Comparison of ENCODE assay signal across 9 cellular contexts in genomic region chr19:5691205-5691929, GRCh38. TPM values are rescaled to one million over a fixed set of nuclear protein-coding genes. Genes with fewer than 3 reads are reported as not detected.
DNase-seq lines count a peak whose midpoint lies in the region; ATAC-seq and TF ChIP-seq lines count a peak whose summit lies in the region.
"Had no signal": no experiment of that assay in that cellular context is flagged by ENCODE, and none has a peak within 500 bp of the region (broad histone marks: within the 10 kb centered on the region; RNA-seq: fewer than 3 reads in every experiment).

No MANE protein-coding gene starts in this region.

- TF ChIP-seq POLR2A in erythroblast (IDR thresholded peaks at IDR 0.05; ENCODE audit: low read length) (no peak), thyroid gland (IDR thresholded peaks at IDR 0.05) (no peak)

- H3K27me3 ChIP-seq in thyroid gland: no peaks in the 10 kb centered on the region

- H3K36me3 Mint-ChIP-seq in activated CD8-positive, alpha-beta T cell treated with anti-CD3 and anti-CD28 coated beads, Interleukin-2, amount 10 ng/mL, durations not matched to agents 7 days and 5 days (ENCODE audit: low read depth): peaks cover 44% of the 10 kb centered on the region
- no peaks in the 10 kb centered on the region for H3K36me3 Mint-ChIP-seq in natural killer cell

- DNase-seq in EH (ENCODE audit: low read depth): peak; percentile 62
- DNase-seq in NCI-H1092 treated with DMSO at 0.1 percent for 48 hours (lab: John Stamatoyannopoulos, UW): peak; percentile 16
- DNase-seq in activated CD8-positive, alpha-beta T cell treated with anti-CD3 and anti-CD28 coated beads, Interleukin-2, amount 10 ng/mL, durations not matched to agents 7 days and 5 days: peak; percentile 48
- DNase-seq in erythroblast (lab: John Stamatoyannopoulos, UW): peak; percentile 73 to 76
- no peak for DNase-seq in natural killer cell
- peak; percentile 21 to 32 for DNase-seq in thyroid gland

- intact Hi-C loops in natural killer cell (cut with micrococcal nuclease): no loop called here
- intact Hi-C loops in thyroid gland (cut with DNase I): loop anchor here (10.0 kb wide), 1 partner anchor 67 kb away; the partner anchor contains the start of genes SAFB and SAFB2

- H3K36me3 ChIP-seq in thyroid gland: peaks cover 42 to 44% of the 10 kb centered on the region in 2 donors

- WGBS in thyroid gland, 2 donors: 20 to 46% methylated on average over 30 to 39 of the region's 43 CpGs

- peak overlapping the region; percentile 95 for H3K27ac Mint-ChIP-seq in activated CD8-positive, alpha-beta T cell treated with anti-CD3 and anti-CD28 coated beads, Interleukin-2, amount 10 ng/mL, durations not matched to agents 7 days and 5 days
- peak overlapping the region; percentile 90 to 97 for H3K27ac Mint-ChIP-seq in natural killer cell

- POLR2A ChIA-PET in activated CD8-positive, alpha-beta T cell treated with anti-CD3 and anti-CD28 coated beads, Interleukin-2, amount 10 ng/mL, durations not matched to agents 7 days and 5 days (lab: Charles Lee): interaction anchor here (0.7 to 1.7 kb wide), 11 partner anchors 9 to 1654 kb away, joined by 3 to 21 read pairs (median 4); partner anchors contain the start of genes CATSPERD, LONP1, SAFB and SAFB2

- H3K4me1 ChIP-seq in thyroid gland: peaks cover 16 to 24% of the 10 kb centered on the region in 2 donors

- no peaks in the 10 kb centered on the region for H3K9me3 ChIP-seq in thyroid gland

- peak overlapping the region; percentile 51 to 94 (median 53) for H3K4me3 ChIP-seq in thyroid gland (replicated peaks in 1 of 3)

- no peaks in the 10 kb centered on the region for H3K9me3 Mint-ChIP-seq in activated CD8-positive, alpha-beta T cell treated with anti-CD3 and anti-CD28 coated beads, Interleukin-2, amount 10 ng/mL, durations not matched to agents 7 days and 5 days (ENCODE audit: insufficient read depth)
- H3K9me3 Mint-ChIP-seq in natural killer cell: no peaks in the 10 kb centered on the region

- CTCF ChIA-PET in activated CD8-positive, alpha-beta T cell treated with anti-CD3 and anti-CD28 coated beads, Interleukin-2, amount 10 ng/mL, durations not matched to agents 7 days and 5 days (lab: Charles Lee): interaction anchor here (0.8 to 7.5 kb wide), 5 partner anchors 8 to 144 kb away, joined by 3 to 113 read pairs (median 4); partner anchors contain the start of genes CATSPERD and LONP1

- H3K4me3 Mint-ChIP-seq in activated CD8-positive, alpha-beta T cell treated with anti-CD3 and anti-CD28 coated beads, Interleukin-2, amount 10 ng/mL, durations not matched to agents 7 days and 5 days: peak overlapping the region; percentile 97
- peak overlapping the region; percentile 94 for H3K4me3 Mint-ChIP-seq in natural killer cell

- no peak for ATAC-seq in activated CD8-positive, alpha-beta T cell treated with anti-CD3 and anti-CD28 coated beads, Interleukin-2, amount 10 ng/mL, durations not matched to agents 7 days and 5 days
- ATAC-seq in natural killer cell: no peak
- no peak for ATAC-seq in GM18502 (IDR thresholded peaks at IDR 0.05; ENCODE audit: poor library complexity, unreplicated experiment)
- ATAC-seq in HG03039 (IDR thresholded peaks at IDR 0.05; ENCODE audit: unreplicated experiment): no peak

- H3K4me1 Mint-ChIP-seq in activated CD8-positive, alpha-beta T cell treated with anti-CD3 and anti-CD28 coated beads, Interleukin-2, amount 10 ng/mL, durations not matched to agents 7 days and 5 days (ENCODE audit: low read depth): peaks cover 32% of the 10 kb centered on the region
- peaks cover 13 to 42% of the 10 kb centered on the region in 2 donors for H3K4me1 Mint-ChIP-seq in natural killer cell

- peak overlapping the region; percentile 81 to 96 (median 91) for H3K27ac ChIP-seq in thyroid gland

- TF ChIP-seq CTCF in natural killer cell (IDR thresholded peaks at IDR 0.05) (no peak), thyroid gland (IDR thresholded peaks at IDR 0.05) (no peak)

- no peaks in the 10 kb centered on the region for H3K27me3 Mint-ChIP-seq in activated CD8-positive, alpha-beta T cell treated with anti-CD3 and anti-CD28 coated beads, Interleukin-2, amount 10 ng/mL, durations not matched to agents 7 days and 5 days (ENCODE audit: low read depth)
- no peaks in the 10 kb centered on the region for H3K27me3 Mint-ChIP-seq in natural killer cell (ENCODE audit: low read depth in 2 of 2)

RNA-seq across cellular contexts. Expression of gene RPL36, which starts 1.3 kb away (rescaled TPM):
- 100 to 1,000 TPM; 926 to 951 TPM for total RNA-seq in activated CD8-positive, alpha-beta T cell treated with anti-CD3 and anti-CD28 coated beads, Interleukin-2, amount 10 ng/mL, durations not matched to agents 7 days and 5 days
- total RNA-seq in natural killer cell (100 to 1,000 TPM; 363 to 505 (median 459) TPM), thyroid gland (100 to 1,000 TPM; 313 to 561 (median 386) TPM)

RNA-seq across cellular contexts. Expression of gene HSD11B1L, which starts 10.5 kb away (rescaled TPM):
- 1 to 10 TPM; 2.0 to 2.1 TPM for total RNA-seq in activated CD8-positive, alpha-beta T cell treated with anti-CD3 and anti-CD28 coated beads, Interleukin-2, amount 10 ng/mL, durations not matched to agents 7 days and 5 days
- total RNA-seq in natural killer cell (1 to 10 TPM; 1.1 to 3.7 (median 3.0) TPM), thyroid gland (10 to 100 TPM in 3 of 4 donors, 1 to 10 TPM in 1; 7.3 to 30.4 (median 15.8) TPM)

RNA-seq across cellular contexts. Expression of gene MICOS13, which starts 11.1 kb away (rescaled TPM):
- 10 to 100 TPM; 53.1 to 55.1 TPM for total RNA-seq in activated CD8-positive, alpha-beta T cell treated with anti-CD3 and anti-CD28 coated beads, Interleukin-2, amount 10 ng/mL, durations not matched to agents 7 days and 5 days
- total RNA-seq in natural killer cell (10 to 100 TPM; 17.7 to 27.7 (median 25.1) TPM), thyroid gland (10 to 100 TPM; 20.1 to 68.3 (median 47.2) TPM)

RNA-seq across cellular contexts. Expression of gene LONP1, which starts 28.6 kb away (rescaled TPM):
- 100 to 1,000 TPM; 114 to 129 TPM for total RNA-seq in activated CD8-positive, alpha-beta T cell treated with anti-CD3 and anti-CD28 coated beads, Interleukin-2, amount 10 ng/mL, durations not matched to agents 7 days and 5 days
- total RNA-seq in natural killer cell (10 to 100 TPM; 50.5 to 61.8 (median 56.1) TPM), thyroid gland (100 to 1,000 TPM in 1 of 4 donors, 10 to 100 TPM in 3; 45.0 to 100 (median 67.9) TPM)

RNA-seq across cellular contexts. Expression of gene CATSPERD, which starts 29.1 kb away (rescaled TPM):
- not detected for total RNA-seq in activated CD8-positive, alpha-beta T cell treated with anti-CD3 and anti-CD28 coated beads, Interleukin-2, amount 10 ng/mL, durations not matched to agents 7 days and 5 days
- total RNA-seq in natural killer cell (not detected), thyroid gland (not detected)
- total RNA-seq: activated CD8-positive, alpha-beta memory T cell treated with anti-CD3 and anti-CD28 coated beads for 36 hours had no signal
